Comparison of ENCODE assay signal across 17 cellular contexts in genomic region chr10:87870154-87870553, GRCh38. TPM values are rescaled to one million over a fixed set of nuclear protein-coding genes. Genes with fewer than 3 reads are reported as not detected.
DNase-seq lines count a peak whose midpoint lies in the region; ATAC-seq and TF ChIP-seq lines count a peak whose summit lies in the region.
"Had no signal": no experiment of that assay in that cellular context is flagged by ENCODE, and none has a peak within 500 bp of the region (broad histone marks: within the 10 kb centered on the region; RNA-seq: fewer than 3 reads in every experiment).

No MANE protein-coding gene starts in this region.

- H2AFZ ChIP-seq in PC-9 (no peak overlapping the region), hepatocyte (no peak overlapping the region), GM23338 (no peak overlapping the region)

- H3K4me1 ChIP-seq in heart left ventricle (peaks cover 4 to 82% (median 56%) of the 10 kb centered on the region in 12 donors), PC-9 (replicated peaks; ENCODE audit: insufficient read depth) (peaks cover 31% of the 10 kb centered on the region), hepatocyte (ENCODE audit: insufficient read depth) (peaks cover 19% of the 10 kb centered on the region), tibial artery (peaks cover 0 to 70% (median 26%) of the 10 kb centered on the region in 4 donors), GM23338 (ENCODE audit: insufficient read depth) (peaks cover 33% of the 10 kb centered on the region)

- H3K27ac ChIP-seq in heart left ventricle (peak overlapping the region in 2 of 12 donors; percentile 5 to 48), PC-9 (no peak overlapping the region), hepatocyte (no peak overlapping the region), tibial artery (peak overlapping the region in 1 of 2 donors; percentile 83), GM23338 (ENCODE audit: low read depth) (no peak overlapping the region)
- H3K27ac ChIP-seq: epithelial cell of prostate had no signal

- TF ChIP-seq CTCF in heart left ventricle (IDR thresholded peaks at IDR 0.05) (no peak), PC-9 (conservative IDR thresholded peaks at IDR 0.05) (no peak), hepatocyte (IDR thresholded peaks at IDR 0.05; ENCODE audit: poor library complexity) (no peak), tibial artery (IDR thresholded peaks at IDR 0.05) (no peak), GM23338 (conservative IDR thresholded peaks at IDR 0.05; ENCODE audit: low read depth in 2 of 2) (no peak)

- H3K4me3 ChIP-seq in heart left ventricle (peak overlapping the region in 7 of 12 donors; percentile 0 to 93 (median 76)), PC-9 (no peak overlapping the region), hepatocyte (no peak overlapping the region), tibial artery (peak overlapping the region; percentile 83 to 97), GM23338 (no peak overlapping the region)
- H3K4me3 ChIP-seq: skin epidermis had no signal

- peaks cover 63% of the 10 kb centered on the region for H3K36me3 Mint-ChIP-seq in activated CD8-positive, alpha-beta T cell treated with anti-CD3 and anti-CD28 coated beads, Interleukin-2, amount 10 ng/mL, durations not matched to agents 7 days and 5 days (ENCODE audit: low read depth)
- peaks cover 9% of the 10 kb centered on the region; the same call in 1 of the 3 replicates for H3K36me3 Mint-ChIP-seq in GM23338 (ENCODE audit: low read depth)

- H4K20me1 ChIP-seq in PC-9 (ENCODE audit: insufficient read depth): peaks cover 35% of the 10 kb centered on the region
- peaks cover 97% of the 10 kb centered on the region for H4K20me1 ChIP-seq in hepatocyte (ENCODE audit: insufficient read depth, poor library complexity, severe bottlenecking)
- peaks cover 21% of the 10 kb centered on the region for H4K20me1 ChIP-seq in GM23338 (replicated peaks; ENCODE audit: insufficient read depth)

- H3K36me3 ChIP-seq in heart left ventricle: peaks cover 0 to 6% (median 0%) of the 10 kb centered on the region in 9 donors
- no peaks in the 10 kb centered on the region; the same call in 1 of the 2 replicates for H3K36me3 ChIP-seq in PC-9 (ENCODE audit: low read depth)
- no peaks in the 10 kb centered on the region for H3K36me3 ChIP-seq in hepatocyte (replicated peaks; ENCODE audit: insufficient read depth, low read depth)
- H3K36me3 ChIP-seq in tibial artery: no peaks in the 10 kb centered on the region
- no peaks in the 10 kb centered on the region for H3K36me3 ChIP-seq in GM23338 (ENCODE audit: insufficient read depth)

- no peaks in the 10 kb centered on the region for H3F3A ChIP-seq in PC-9 (ENCODE audit: insufficient read depth, low read depth)
- H3F3A ChIP-seq in GM23338 (replicated peaks; ENCODE audit: low read depth): no peaks in the 10 kb centered on the region

- no peak overlapping the region for H3K4me3 Mint-ChIP-seq in activated CD8-positive, alpha-beta T cell treated with anti-CD3 and anti-CD28 coated beads, Interleukin-2, amount 10 ng/mL, durations not matched to agents 7 days and 5 days
- no peak overlapping the region for H3K4me3 Mint-ChIP-seq in GM23338
- H3K4me3 Mint-ChIP-seq: activated naive CD4-positive, alpha-beta T cell treated with anti-CD3 and anti-CD28 coated beads, Interleukin-2, amount 10 ng/mL, durations not matched to agents 7 days and 5 days; nephron progenitor cell; stimulated activated naive CD8-positive, alpha-beta T cell treated with anti-CD3 and anti-CD28 coated beads, Interleukin-15, amount 100 ng/mL, for 72 hours had no signal

- 0 out of 2 replicates have a peak overlapping the region, but pooled peaks have one; percentile 13 for H3K4me2 ChIP-seq in PC-9
- peak overlapping the region; percentile 83 for H3K4me2 ChIP-seq in hepatocyte
- H3K4me2 ChIP-seq in GM23338: no peak overlapping the region

- H3K79me2 ChIP-seq in PC-9 (ENCODE audit: low read depth) (peaks cover 98% of the 10 kb centered on the region), hepatocyte (peaks cover 100% of the 10 kb centered on the region), GM23338 (replicated peaks; ENCODE audit: insufficient read depth) (peaks cover 100% of the 10 kb centered on the region)

- no peaks in the 10 kb centered on the region for H3K27me3 ChIP-seq in heart left ventricle
- no peaks in the 10 kb centered on the region for H3K27me3 ChIP-seq in PC-9 (ENCODE audit: insufficient read depth, low read depth)
- H3K27me3 ChIP-seq in hepatocyte: no peaks in the 10 kb centered on the region
- no peaks in the 10 kb centered on the region for H3K27me3 ChIP-seq in tibial artery
- no peaks in the 10 kb centered on the region for H3K27me3 ChIP-seq in GM23338 (ENCODE audit: insufficient read depth)

- peaks cover 50% of the 10 kb centered on the region for H3K4me1 Mint-ChIP-seq in activated CD8-positive, alpha-beta T cell treated with anti-CD3 and anti-CD28 coated beads, Interleukin-2, amount 10 ng/mL, durations not matched to agents 7 days and 5 days (ENCODE audit: low read depth)
- H3K4me1 Mint-ChIP-seq in GM23338: peaks cover 30% of the 10 kb centered on the region; the same call in 2 of the 3 replicates

- DNase-seq in heart left ventricle (no peak), left ventricle myocardium superior (no peak), PC-9 (no peak), hepatocyte (ENCODE audit: low spot score) (no peak), tibial artery (no peak), GM23338 (ENCODE audit: low spot score) (no peak)
- no peak for DNase-seq in activated CD8-positive, alpha-beta T cell treated with anti-CD3 and anti-CD28 coated beads, Interleukin-2, amount 10 ng/mL, durations not matched to agents 7 days and 5 days
- DNase-seq: activated CD8-positive, alpha-beta memory T cell treated with anti-CD3 and anti-CD28 coated beads, Interleukin-2, amount 50 U/mL, for 4 hours; activated naive CD4-positive, alpha-beta T cell treated with anti-CD3 and anti-CD28 coated beads, Interleukin-2, amount 10 ng/mL, durations not matched to agents 7 days and 5 days; hippocampal formation; NCI-H1436; nephron progenitor cell; OCI-M1; stimulated activated naive CD8-positive, alpha-beta T cell treated with anti-CD3 and anti-CD28 coated beads, Interleukin-15, amount 100 ng/mL, for 72 hours had no signal

- H3K27ac Mint-ChIP-seq in activated CD8-positive, alpha-beta T cell treated with anti-CD3 and anti-CD28 coated beads, Interleukin-2, amount 10 ng/mL, durations not matched to agents 7 days and 5 days: no peak overlapping the region
- H3K27ac Mint-ChIP-seq in GM23338: no peak overlapping the region
- H3K27ac Mint-ChIP-seq: activated naive CD4-positive, alpha-beta T cell treated with anti-CD3 and anti-CD28 coated beads, Interleukin-2, amount 10 ng/mL, durations not matched to agents 7 days and 5 days; nephron progenitor cell; stimulated activated naive CD8-positive, alpha-beta T cell treated with anti-CD3 and anti-CD28 coated beads, Interleukin-15, amount 100 ng/mL, for 72 hours had no signal

- no peaks in the 10 kb centered on the region for H3K9me3 ChIP-seq in heart left ventricle
- H3K9me3 ChIP-seq in PC-9 (ENCODE audit: insufficient read depth, low read depth): no peaks in the 10 kb centered on the region
- no peaks in the 10 kb centered on the region for H3K9me3 ChIP-seq in hepatocyte (ENCODE audit: low read depth)
- H3K9me3 ChIP-seq in tibial artery: no peaks in the 10 kb centered on the region

- intact Hi-C loops in heart left ventricle (cut with DNase I) (loop anchor here in 2 of 10 donors (5.0 to 10.0 kb wide), 3 partner anchors 52 to 87 kb away; no protein-coding TSS in a partner anchor), left ventricle myocardium superior (cut with micrococcal nuclease) (no loop called here), PC-9 (cut with micrococcal nuclease; ENCODE audit: unreplicated experiment) (loop anchor here (10.0 kb wide), 1 partner anchor 55 kb away; no protein-coding TSS in a partner anchor), tibial artery (cut with DNase I; ENCODE audit: low total_unique reads) (no loop called here)

- no peak for ATAC-seq in heart left ventricle
- no peak for ATAC-seq in left ventricle myocardium superior
- ATAC-seq in activated CD8-positive, alpha-beta T cell treated with anti-CD3 and anti-CD28 coated beads, Interleukin-2, amount 10 ng/mL, durations not matched to agents 7 days and 5 days: no peak
- ATAC-seq in GM23338: no peak
- no peak for ATAC-seq in HG03039 (IDR thresholded peaks at IDR 0.05; ENCODE audit: unreplicated experiment)
- ATAC-seq: stimulated activated naive CD8-positive, alpha-beta T cell treated with anti-CD3 and anti-CD28 coated beads, Interleukin-15, amount 100 ng/mL, for 72 hours had no signal

- H3K27me3 Mint-ChIP-seq in activated CD8-positive, alpha-beta T cell treated with anti-CD3 and anti-CD28 coated beads, Interleukin-2, amount 10 ng/mL, durations not matched to agents 7 days and 5 days (ENCODE audit: low read depth): no peaks in the 10 kb centered on the region
- H3K27me3 Mint-ChIP-seq in GM23338 (ENCODE audit: insufficient read depth, low read depth, poor library complexity): no peaks in the 10 kb centered on the region
- H3K27me3 Mint-ChIP-seq: activated naive CD4-positive, alpha-beta T cell treated with anti-CD3 and anti-CD28 coated beads, Interleukin-2, amount 10 ng/mL, durations not matched to agents 7 days and 5 days; stimulated activated naive CD8-positive, alpha-beta T cell treated with anti-CD3 and anti-CD28 coated beads, Interleukin-15, amount 100 ng/mL, for 72 hours had no signal

- CTCF ChIA-PET in PC-9 (lab: Charles Lee): no interaction called here
- CTCF ChIA-PET in activated CD8-positive, alpha-beta T cell treated with anti-CD3 and anti-CD28 coated beads, Interleukin-2, amount 10 ng/mL, durations not matched to agents 7 days and 5 days (lab: Charles Lee): interaction anchor here (1.7 kb wide), 1 partner anchor 11 kb away, joined by 5 read pairs; no protein-coding TSS in a partner anchor

- H3K9me2 ChIP-seq in PC-9 (ENCODE audit: insufficient read depth) (no peaks in the 10 kb centered on the region), hepatocyte (replicated peaks; ENCODE audit: insufficient read depth) (no peaks in the 10 kb centered on the region), GM23338 (ENCODE audit: insufficient read depth) (no peaks in the 10 kb centered on the region)

- POLR2A ChIA-PET in PC-9 (lab: Charles Lee; ENCODE audit: unreplicated experiment): no interaction called here
- POLR2A ChIA-PET in activated CD8-positive, alpha-beta T cell treated with anti-CD3 and anti-CD28 coated beads, Interleukin-2, amount 10 ng/mL, durations not matched to agents 7 days and 5 days (lab: Charles Lee): no interaction called here

- no peaks in the 10 kb centered on the region for H3K9me3 Mint-ChIP-seq in activated CD8-positive, alpha-beta T cell treated with anti-CD3 and anti-CD28 coated beads, Interleukin-2, amount 10 ng/mL, durations not matched to agents 7 days and 5 days (ENCODE audit: insufficient read depth)
- no peaks in the 10 kb centered on the region; the same call in 2 of the 3 replicates for H3K9me3 Mint-ChIP-seq in GM23338
- H3K9me3 Mint-ChIP-seq: activated naive CD4-positive, alpha-beta T cell treated with anti-CD3 and anti-CD28 coated beads, Interleukin-2, amount 10 ng/mL, durations not matched to agents 7 days and 5 days; nephron progenitor cell; stimulated activated naive CD8-positive, alpha-beta T cell treated with anti-CD3 and anti-CD28 coated beads, Interleukin-15, amount 100 ng/mL, for 72 hours had no signal

- TF ChIP-seq POLR2A in heart left ventricle (IDR thresholded peaks at IDR 0.05): no peak

- BruUV-seq in PC-9 (replicated peaks; lab: Mats Ljungman, UMichigan): no TSS peak

RNA-seq across cellular contexts. Expression of gene PTEN, which starts 6.7 kb away (rescaled TPM):
- total RNA-seq in heart left ventricle (10 to 100 TPM; 47.5 to 77.7 (median 60.3) TPM), left ventricle myocardium superior (58.6 TPM), PC-9 (2021) (40.7 and 44.9 TPM in 2 replicates), hepatocyte (102 and 128 TPM in 2 replicates)
- polyA plus RNA-seq in heart left ventricle (10 to 100 TPM; 20.1 to 33.1 TPM), hepatocyte (32.8 and 33.6 TPM in 2 replicates), GM23338 (2016; fragmentation: Nextera tagmentation; extraction: Ambion mirVana) (20.8 and 23.4 TPM in 2 replicates)
- 10 to 100 TPM; 87.2 to 91.9 TPM for total RNA-seq in activated CD8-positive, alpha-beta T cell treated with anti-CD3 and anti-CD28 coated beads, Interleukin-2, amount 10 ng/mL, durations not matched to agents 7 days and 5 days
- 50.0 and 64.0 TPM in 2 replicates for total RNA-seq in GM23338 (2014; rRNA removed; shearing (Covaris generic))

RNA-seq across cellular contexts. Expression of gene KLLN, which starts 6.8 kb away (rescaled TPM):
- total RNA-seq in heart left ventricle (under 1 TPM; 0.13 to 0.57 (median 0.43) TPM), left ventricle myocardium superior (0.47 TPM), PC-9 (2021) (0.30 and 0.57 TPM in 2 replicates), hepatocyte (0.53 and 1.2 TPM in 2 replicates)
- polyA plus RNA-seq in heart left ventricle (under 1 TPM; 0.19 to 0.26 TPM), hepatocyte (0.21 and 0.50 TPM in 2 replicates), GM23338 (2016; fragmentation: Nextera tagmentation; extraction: Ambion mirVana) (0.29 and 0.35 TPM in 2 replicates)
- under 1 TPM; 0.79 to 0.94 TPM for total RNA-seq in activated CD8-positive, alpha-beta T cell treated with anti-CD3 and anti-CD28 coated beads, Interleukin-2, amount 10 ng/mL, durations not matched to agents 7 days and 5 days
- 0.24 and 0.62 TPM in 2 replicates for total RNA-seq in GM23338 (2014; rRNA removed; shearing (Covaris generic))

RNA-seq across cellular contexts. Expression of gene ATAD1, which starts 52.1 kb away (rescaled TPM):
- total RNA-seq in heart left ventricle: 100 to 1,000 TPM in 4 of 9 donors, 10 to 100 TPM in 5; 64.8 to 115 (median 87.5) TPM
- 10 to 100 TPM; 17.5 to 49.0 TPM for polyA plus RNA-seq in heart left ventricle
- 98.4 TPM for total RNA-seq in left ventricle myocardium superior
- total RNA-seq in PC-9 (2021): 21.8 and 26.3 TPM in 2 replicates
- total RNA-seq in hepatocyte: 50.7 and 52.6 TPM in 2 replicates
- 31.6 and 33.4 TPM in 2 replicates for polyA plus RNA-seq in hepatocyte
- total RNA-seq in activated CD8-positive, alpha-beta T cell treated with anti-CD3 and anti-CD28 coated beads, Interleukin-2, amount 10 ng/mL, durations not matched to agents 7 days and 5 days: 10 to 100 TPM; 38.9 to 42.5 TPM
- total RNA-seq in GM23338 (2014; rRNA removed; shearing (Covaris generic)): 43.3 and 49.6 TPM in 2 replicates
- 26.3 and 30.3 TPM in 2 replicates for polyA plus RNA-seq in GM23338 (2016; fragmentation: Nextera tagmentation; extraction: Ambion mirVana)

Comparison
In these comparisons a context has a peak if more than half of its experiments do, and no peak if none do; other contexts are left out.
1. H3K4me3 ChIP-seq: peak in heart left ventricle (7 of 12) and tibial artery (2 of 2); none in PC-9 (single experiment), hepatocyte (single experiment) and GM23338 (single experiment).